ENCODE assay signal across 1 cellular context in the genomic region with DNA sequence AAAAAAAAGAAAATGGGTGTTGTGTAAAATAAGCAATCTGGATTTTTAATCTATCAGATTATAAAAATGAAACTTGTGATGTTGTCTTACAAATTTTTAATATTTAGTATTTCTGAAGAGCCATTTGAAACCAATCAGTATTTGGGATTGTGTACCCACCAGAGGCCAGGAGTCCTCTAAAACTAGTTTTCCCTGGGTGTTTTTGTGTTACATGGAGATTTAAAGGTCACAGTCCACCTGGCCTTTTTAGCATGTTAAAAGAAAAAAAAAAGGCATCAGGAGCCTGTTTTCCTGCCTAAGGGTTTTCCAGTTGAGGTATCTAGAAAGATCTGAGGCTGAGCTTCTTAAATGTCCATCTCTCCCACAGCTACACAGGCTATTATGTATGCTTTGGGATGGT.
TF ChIP-seq lines count a peak whose summit lies in the region.

No MANE protein-coding gene starts in this region.

TF ChIP-seq in HepG2, 621 proteins besides CTCF, POLR2A, EP300 and RAD21 (continued from another document):
- TF ChIP-seq AHDC1 (CRISPR knock-in tag; IDR thresholded peaks at IDR 0.05; ENCODE audit: borderline replicate concordance): no peak
TF ChIP-seq in HepG2: peak in this region for 0.
